Comparison of ENCODE assay signal across 2 cellular contexts in the genomic region with DNA sequence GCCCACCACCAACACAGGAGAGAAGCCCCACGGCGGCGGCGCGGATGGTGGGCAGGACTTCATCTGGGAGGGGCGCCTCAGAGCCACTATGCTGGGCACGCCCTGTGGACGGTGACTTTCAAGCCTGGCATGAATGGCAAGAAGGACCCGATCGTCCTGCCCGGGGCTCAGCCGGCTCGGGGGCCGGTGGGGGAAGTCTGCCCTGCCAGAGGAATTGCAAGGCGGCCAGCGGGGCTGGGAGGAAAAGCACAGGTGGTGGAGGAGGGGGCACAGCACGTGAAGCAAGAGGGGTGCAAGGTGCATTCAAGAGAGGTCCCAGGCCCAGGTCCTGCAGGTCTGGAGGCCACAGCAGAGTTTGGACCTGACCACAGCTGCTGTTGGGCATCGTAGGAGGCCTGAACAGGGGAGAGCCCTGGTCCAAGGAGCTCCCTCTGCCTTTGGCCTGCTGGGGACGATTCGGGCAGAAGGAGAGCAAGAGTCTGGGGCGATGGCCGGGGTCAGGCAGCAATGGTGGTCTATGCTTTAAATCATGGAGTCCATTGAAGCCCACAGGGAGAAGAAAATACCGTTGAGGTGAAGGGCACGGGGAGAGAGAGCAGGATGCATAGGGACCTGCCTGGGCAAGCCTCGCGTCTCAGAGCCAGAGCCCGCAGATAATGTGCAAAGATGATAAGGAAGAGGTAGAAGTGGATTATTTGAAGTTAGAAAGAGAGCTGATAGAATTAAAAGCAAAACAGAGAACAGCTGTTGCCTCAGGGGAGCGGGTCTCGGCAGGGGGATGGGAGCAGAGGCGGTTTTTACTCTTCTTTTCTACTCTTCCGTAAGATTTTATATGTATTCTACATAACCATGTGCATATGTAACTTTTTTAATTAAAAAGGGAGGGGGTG.
A peak's percentile ranks its signal among the peaks of the same experiment; 100 is the strongest.
TF ChIP-seq lines count a peak whose summit lies in the region.

No MANE protein-coding gene starts in this region.

TF ChIP-seq in SK-N-SH, 30 proteins besides CTCF, POLR2A, EP300 and RAD21 (continued from another document):
- TF ChIP-seq, protein P1, sequence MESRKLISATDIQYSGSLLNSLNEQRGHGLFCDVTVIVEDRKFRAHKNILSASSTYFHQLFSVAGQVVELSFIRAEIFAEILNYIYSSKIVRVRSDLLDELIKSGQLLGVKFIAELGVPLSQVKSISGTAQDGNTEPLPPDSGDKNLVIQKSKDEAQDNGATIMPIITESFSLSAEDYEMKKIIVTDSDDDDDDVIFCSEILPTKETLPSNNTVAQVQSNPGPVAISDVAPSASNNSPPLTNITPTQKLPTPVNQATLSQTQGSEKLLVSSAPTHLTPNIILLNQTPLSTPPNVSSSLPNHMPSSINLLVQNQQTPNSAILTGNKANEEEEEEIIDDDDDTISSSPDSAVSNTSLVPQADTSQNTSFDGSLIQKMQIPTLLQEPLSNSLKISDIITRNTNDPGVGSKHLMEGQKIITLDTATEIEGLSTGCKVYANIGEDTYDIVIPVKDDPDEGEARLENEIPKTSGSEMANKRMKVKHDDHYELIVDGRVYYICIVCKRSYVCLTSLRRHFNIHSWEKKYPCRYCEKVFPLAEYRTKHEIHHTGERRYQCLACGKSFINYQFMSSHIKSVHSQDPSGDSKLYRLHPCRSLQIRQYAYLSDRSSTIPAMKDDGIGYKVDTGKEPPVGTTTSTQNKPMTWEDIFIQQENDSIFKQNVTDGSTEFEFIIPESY (IDR thresholded peaks at IDR 0.05; ENCODE audit: borderline replicate concordance, low read depth): no peak
- TF ChIP-seq CHD2 (IDR thresholded peaks at IDR 0.05; ENCODE audit: low read length, partially characterized antibody) (peak; percentile 63), RCOR1 (IDR thresholded peaks at IDR 0.05; ENCODE audit: low read length) (peak; percentile 74; the same call in 1 of the 2 replicates), GATA2 (CRISPR knock-in tag; IDR thresholded peaks at IDR 0.05) (peak; percentile 76), MXI1 (IDR thresholded peaks at IDR 0.05; ENCODE audit: low read depth, low read length) (peak; percentile 19; the same call in 1 of the 2 replicates)

TF ChIP-seq in SK-N-SH treated with all-trans-retinoic acid at 6 μM for 48 hours, 23 proteins besides CTCF, POLR2A, EP300 and RAD21 (continued from another document):
- TF ChIP-seq, protein P2, sequence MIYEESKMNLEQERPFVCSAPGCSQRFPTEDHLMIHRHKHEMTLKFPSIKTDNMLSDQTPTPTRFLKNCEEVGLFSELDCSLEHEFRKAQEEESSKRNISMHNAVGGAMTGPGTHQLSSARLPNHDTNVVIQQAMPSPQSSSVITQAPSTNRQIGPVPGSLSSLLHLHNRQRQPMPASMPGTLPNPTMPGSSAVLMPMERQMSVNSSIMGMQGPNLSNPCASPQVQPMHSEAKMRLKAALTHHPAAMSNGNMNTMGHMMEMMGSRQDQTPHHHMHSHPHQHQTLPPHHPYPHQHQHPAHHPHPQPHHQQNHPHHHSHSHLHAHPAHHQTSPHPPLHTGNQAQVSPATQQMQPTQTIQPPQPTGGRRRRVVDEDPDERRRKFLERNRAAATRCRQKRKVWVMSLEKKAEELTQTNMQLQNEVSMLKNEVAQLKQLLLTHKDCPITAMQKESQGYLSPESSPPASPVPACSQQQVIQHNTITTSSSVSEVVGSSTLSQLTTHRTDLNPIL (CRISPR knock-in tag; IDR thresholded peaks at IDR 0.05; ENCODE audit: low read depth): no peak
- TF ChIP-seq ARNTL (CRISPR knock-in tag; IDR thresholded peaks at IDR 0.05; ENCODE audit: borderline replicate concordance, low read depth) (no peak), ZNF70 (CRISPR knock-in tag; IDR thresholded peaks at IDR 0.05) (no peak), CSDC2 (CRISPR knock-in tag; IDR thresholded peaks at IDR 0.05) (no peak), ZFP30 (CRISPR knock-in tag; IDR thresholded peaks at IDR 0.05) (no peak)
- TF ChIP-seq, protein P3, sequence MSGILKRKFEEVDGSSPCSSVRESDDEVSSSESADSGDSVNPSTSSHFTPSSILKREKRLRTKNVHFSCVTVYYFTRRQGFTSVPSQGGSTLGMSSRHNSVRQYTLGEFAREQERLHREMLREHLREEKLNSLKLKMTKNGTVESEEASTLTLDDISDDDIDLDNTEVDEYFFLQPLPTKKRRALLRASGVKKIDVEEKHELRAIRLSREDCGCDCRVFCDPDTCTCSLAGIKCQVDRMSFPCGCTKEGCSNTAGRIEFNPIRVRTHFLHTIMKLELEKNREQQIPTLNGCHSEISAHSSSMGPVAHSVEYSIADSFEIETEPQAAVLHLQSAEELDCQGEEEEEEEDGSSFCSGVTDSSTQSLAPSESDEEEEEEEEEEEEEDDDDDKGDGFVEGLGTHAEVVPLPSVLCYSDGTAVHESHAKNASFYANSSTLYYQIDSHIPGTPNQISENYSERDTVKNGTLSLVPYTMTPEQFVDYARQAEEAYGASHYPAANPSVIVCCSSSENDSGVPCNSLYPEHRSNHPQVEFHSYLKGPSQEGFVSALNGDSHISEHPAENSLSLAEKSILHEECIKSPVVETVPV (CRISPR knock-in tag; IDR thresholded peaks at IDR 0.05): no peak
- TF ChIP-seq, protein P4, sequence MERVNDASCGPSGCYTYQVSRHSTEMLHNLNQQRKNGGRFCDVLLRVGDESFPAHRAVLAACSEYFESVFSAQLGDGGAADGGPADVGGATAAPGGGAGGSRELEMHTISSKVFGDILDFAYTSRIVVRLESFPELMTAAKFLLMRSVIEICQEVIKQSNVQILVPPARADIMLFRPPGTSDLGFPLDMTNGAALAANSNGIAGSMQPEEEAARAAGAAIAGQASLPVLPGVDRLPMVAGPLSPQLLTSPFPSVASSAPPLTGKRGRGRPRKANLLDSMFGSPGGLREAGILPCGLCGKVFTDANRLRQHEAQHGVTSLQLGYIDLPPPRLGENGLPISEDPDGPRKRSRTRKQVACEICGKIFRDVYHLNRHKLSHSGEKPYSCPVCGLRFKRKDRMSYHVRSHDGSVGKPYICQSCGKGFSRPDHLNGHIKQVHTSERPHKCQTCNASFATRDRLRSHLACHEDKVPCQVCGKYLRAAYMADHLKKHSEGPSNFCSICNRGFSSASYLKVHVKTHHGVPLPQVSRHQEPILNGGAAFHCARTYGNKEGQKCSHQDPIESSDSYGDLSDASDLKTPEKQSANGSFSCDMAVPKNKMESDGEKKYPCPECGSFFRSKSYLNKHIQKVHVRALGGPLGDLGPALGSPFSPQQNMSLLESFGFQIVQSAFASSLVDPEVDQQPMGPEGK (CRISPR knock-in tag; IDR thresholded peaks at IDR 0.05; ENCODE audit: borderline replicate concordance): no peak
- TF ChIP-seq, protein P5, sequence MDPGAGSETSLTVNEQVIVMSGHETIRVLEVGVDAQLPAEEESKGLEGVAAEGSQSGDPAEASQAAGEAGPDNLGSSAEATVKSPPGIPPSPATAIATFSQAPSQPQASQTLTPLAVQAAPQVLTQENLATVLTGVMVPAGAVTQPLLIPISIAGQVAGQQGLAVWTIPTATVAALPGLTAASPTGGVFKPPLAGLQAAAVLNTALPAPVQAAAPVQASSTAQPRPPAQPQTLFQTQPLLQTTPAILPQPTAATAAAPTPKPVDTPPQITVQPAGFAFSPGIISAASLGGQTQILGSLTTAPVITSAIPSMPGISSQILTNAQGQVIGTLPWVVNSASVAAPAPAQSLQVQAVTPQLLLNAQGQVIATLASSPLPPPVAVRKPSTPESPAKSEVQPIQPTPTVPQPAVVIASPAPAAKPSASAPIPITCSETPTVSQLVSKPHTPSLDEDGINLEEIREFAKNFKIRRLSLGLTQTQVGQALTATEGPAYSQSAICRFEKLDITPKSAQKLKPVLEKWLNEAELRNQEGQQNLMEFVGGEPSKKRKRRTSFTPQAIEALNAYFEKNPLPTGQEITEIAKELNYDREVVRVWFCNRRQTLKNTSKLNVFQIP (CRISPR knock-in tag; IDR thresholded peaks at IDR 0.05; ENCODE audit: borderline replicate concordance, low read depth): no peak
